Comparison of ENCODE assay signal across 11 cellular contexts in genomic region chr1:25703671-25704637, GRCh38.
DNase-seq lines count a peak whose midpoint lies in the region; ATAC-seq, FAIRE-seq and TF ChIP-seq lines count a peak whose summit lies in the region.
"Had no signal": no experiment of that assay in that cellular context is flagged by ENCODE, and none has a peak within 500 bp of the region (broad histone marks: within the 10 kb centered on the region; RNA-seq: fewer than 3 reads in every experiment).

No MANE protein-coding gene starts in this region.

- H2BK20ac ChIP-seq in H1 (ENCODE audit: low read length), result peak overlapping the region; percentile 89; the same call in 1 of the 2 replicates

- H3F3A ChIP-seq in SK-N-SH (replicated peaks; ENCODE audit: insufficient read depth), result no peaks in the 10 kb centered on the region

- POLR2A ChIA-PET in SK-N-SH (lab: Yijun Ruan, JAX), result interaction anchor here (1.4 kb wide), 1 partner anchor 24 kb away, joined by 5 read pairs; no protein-coding TSS in a partner anchor
- POLR2A ChIA-PET in H1 (lab: Charles Lee; ENCODE audit: partially characterized antibody), result interaction anchor here (0.9 to 1.4 kb wide), 6 partner anchors 8 to 464 kb away, joined by 3 read pairs; no protein-coding TSS in a partner anchor

- no peak overlapping the region for H3K23ac ChIP-seq in H1 (ENCODE audit: insufficient read length)

- ATAC-seq in HG02870 (IDR thresholded peaks at IDR 0.05; ENCODE audit: unreplicated experiment), result no peak

- CTCF ChIA-PET in SK-N-SH (lab: Yijun Ruan, JAX) (interaction anchor here (0.9 to 2.5 kb wide), 9 partner anchors 9 to 107 kb away, joined by 3 to 6 read pairs (median 4); no protein-coding TSS in a partner anchor), H1 (lab: Charles Lee; ENCODE audit: partially characterized antibody) (interaction anchor here (0.6 to 4.2 kb wide), 9 partner anchors 9 to 1439 kb away, joined by 3 to 18 read pairs (median 3); no protein-coding TSS in a partner anchor)

- no peaks in the 10 kb centered on the region for H3K36me3 ChIP-seq in SK-N-SH (replicated peaks in 1 of 2; ENCODE audit: control insufficient read depth in 1 of 2, insufficient read depth in 2 of 2, low read length in 1 of 2)
- H3K36me3 ChIP-seq in H1 (ENCODE audit: control insufficient read depth in 2 of 4, insufficient read depth in 4 of 4, low read length in 3 of 4), result no peaks in the 10 kb centered on the region

- peak; percentile 15 for DNase-seq in GDM1 (lab: John Stamatoyannopoulos, UW)
- DNase-seq in SK-N-SH, result peak; percentile 70
- DNase-seq in H1 (ENCODE audit: low read depth in 1 of 2, low spot score in 2 of 2), result no peak
- DNase-seq in pons (ENCODE audit: low spot score), result peak; percentile 65
- no peak for DNase-seq in GM19239 (ENCODE audit: insufficient read length, low spot score)
- DNase-seq in DMS53 (lab: John Stamatoyannopoulos, UW), result no peak
- DNase-seq in urothelium cell line (ENCODE audit: low spot score), result no peak
- DNase-seq: NCI-H187 treated with DMSO at 0.1 percent for 48 hours had no signal

- no peak for TF ChIP-seq RAD21 in SK-N-SH (IDR thresholded peaks at IDR 0.05; ENCODE audit: low read length)
- no peak for TF ChIP-seq RAD21 in H1 (IDR thresholded peaks at IDR 0.05 in 1 of 2, conservative IDR thresholded peaks at IDR 0.05 in 1 of 2; ENCODE audit: low read depth in 2 of 2, low read length in 2 of 2)

- peak overlapping the region; percentile 95 for H2AK5ac ChIP-seq in H1 (ENCODE audit: low read depth, low read length)

- H3K14ac ChIP-seq in H1 (ENCODE audit: insufficient read length), result no peak overlapping the region

- H3K27me3 ChIP-seq in SK-N-SH (ENCODE audit: insufficient read depth) (no peaks in the 10 kb centered on the region), H1 (replicated peaks in 1 of 4; ENCODE audit: control insufficient read depth in 3 of 4, extremely low read depth in 1 of 4, insufficient read depth in 3 of 4, low read length in 3 of 4) (no peaks in the 10 kb centered on the region)

- no peak overlapping the region for H4K8ac ChIP-seq in H1 (ENCODE audit: extremely low read depth, insufficient read depth, low read length)

- peak overlapping the region; percentile 20 for H4K91ac ChIP-seq in H1 (replicated peaks; ENCODE audit: insufficient read length, low read length)

- H3K9me3 ChIP-seq in SK-N-SH, result no peaks in the 10 kb centered on the region
- no peaks in the 10 kb centered on the region for H3K9me3 ChIP-seq in H1 (ENCODE audit: insufficient read depth in 2 of 2, low read depth in 1 of 2, low read length in 1 of 2)

- peak overlapping the region; percentile 47 for H3K4ac ChIP-seq in H1 (replicated peaks; ENCODE audit: insufficient read length, low read depth, low read length)

- H3K18ac ChIP-seq in H1 (ENCODE audit: extremely low read depth, low read length), result no peak overlapping the region

- H3K4me3 ChIP-seq in SK-N-SH (ENCODE audit: low read depth in 2 of 2, low read length in 1 of 2) (no peak overlapping the region), H1 (ENCODE audit: extremely low read depth in 1 of 4, insufficient read depth in 2 of 4, low read depth in 3 of 4, low read length in 4 of 4) (no peak overlapping the region)
- H3K4me3 ChIP-seq: SK-N-MC had no signal

- H4K5ac ChIP-seq in H1 (ENCODE audit: insufficient read length, low read depth, low read length), result no peak overlapping the region

- peak overlapping the region; percentile 60; the same call in 1 of the 2 replicates for H2BK12ac ChIP-seq in H1 (ENCODE audit: low read depth, low read length)

- H3K79me2 ChIP-seq in SK-N-SH (ENCODE audit: insufficient read depth), result no peaks in the 10 kb centered on the region
- no peaks in the 10 kb centered on the region for H3K79me2 ChIP-seq in H1 (ENCODE audit: control insufficient read depth in 1 of 2, insufficient read depth in 2 of 2, low read length in 2 of 2)

- H2BK120ac ChIP-seq in H1 (replicated peaks; ENCODE audit: low read depth, low read length), result peak overlapping the region; percentile 7

- H3K4me2 ChIP-seq in SK-N-SH, result no peak overlapping the region
- no peak overlapping the region for H3K4me2 ChIP-seq in H1 (ENCODE audit: insufficient read depth in 1 of 2, low read depth in 2 of 2, low read length in 2 of 2)

- TF ChIP-seq CTCF in SK-N-SH (IDR thresholded peaks at IDR 0.05) (no peak), H1 (IDR thresholded peaks at IDR 0.05; ENCODE audit: control extremely low read depth in 1 of 3, insufficient read depth in 1 of 3, low read depth in 1 of 3, low read length in 3 of 3) (no peak)

- H3K56ac ChIP-seq in H1 (replicated peaks; ENCODE audit: insufficient read length, low read depth, low read length), result no peak overlapping the region

- H3K9me2 ChIP-seq in SK-N-SH, result no peaks in the 10 kb centered on the region

- no peak for FAIRE-seq in H1 (lab: Jason Lieb, UNC)
- no peak for FAIRE-seq in GM19239 (lab: Jason Lieb, UNC)
- no peak for FAIRE-seq in urothelium cell line (lab: Jason Lieb, UNC)
- FAIRE-seq: G401.6 had no signal

- H3K4me1 ChIP-seq in SK-N-SH (ENCODE audit: control insufficient read depth in 1 of 2, insufficient read depth in 2 of 2, low read depth in 1 of 2, low read length in 1 of 2) (peaks cover 17 to 75% of the 10 kb centered on the region in 2 experiments), H1 (replicated peaks in 1 of 4; ENCODE audit: control insufficient read depth in 3 of 4, insufficient read depth in 4 of 4, low read length in 3 of 4) (peaks cover 35 to 46% (median 41%) of the 10 kb centered on the region in 4 experiments)

- H2BK5ac ChIP-seq in H1 (ENCODE audit: low read depth, low read length), result no peak overlapping the region; the same call in 1 of the 2 replicates

- H4K20me1 ChIP-seq in SK-N-SH (ENCODE audit: insufficient read depth), result no peaks in the 10 kb centered on the region
- H4K20me1 ChIP-seq in H1 (replicated peaks in 1 of 2; ENCODE audit: control insufficient read depth in 1 of 2, insufficient read depth in 2 of 2, low read length in 2 of 2), result no peaks in the 10 kb centered on the region

- H3K79me1 ChIP-seq in H1 (ENCODE audit: low read depth, low read length), result no peaks in the 10 kb centered on the region

- no peak for TF ChIP-seq POLR2A in H1 (IDR thresholded peaks at IDR 0.05; ENCODE audit: control extremely low read depth in 1 of 2, low read depth in 2 of 2, low read length in 2 of 2)

- no peak overlapping the region for H2AFZ ChIP-seq in SK-N-SH (ENCODE audit: low read depth)
- no peak overlapping the region for H2AFZ ChIP-seq in H1 (ENCODE audit: low read length)

- no peak overlapping the region for H3K9ac ChIP-seq in SK-N-SH
- no peak overlapping the region; a peak in 1 of 7 replicates for H3K9ac ChIP-seq in H1 (replicated peaks in 1 of 4; ENCODE audit: extremely low read depth in 1 of 4, low read depth in 3 of 4, low read length in 3 of 4)

- H2BK15ac ChIP-seq in H1 (ENCODE audit: low read length), result peak overlapping the region; percentile 75; the same call in 1 of the 2 replicates

- TF ChIP-seq EP300 in SK-N-SH (IDR thresholded peaks at IDR 0.05; ENCODE audit: borderline replicate concordance in 1 of 2, low read depth in 1 of 2, low read length in 1 of 2) (peak in 1 of 2 experiments; percentile 59; a peak in 1 of 4 replicates), H1 (IDR thresholded peaks at IDR 0.05; ENCODE audit: borderline replicate concordance in 1 of 2, low read depth in 2 of 2, low read length in 2 of 2) (no peak)

- no peaks in the 10 kb centered on the region for H3K23me2 ChIP-seq in H1 (ENCODE audit: low read depth, low read length)

- peak overlapping the region in 1 of 2 experiments; percentile 78; a peak in 2 of 4 replicates for H3K27ac ChIP-seq in SK-N-SH (ENCODE audit: low read depth in 2 of 2, low read length in 1 of 2)
- no peak overlapping the region for H3K27ac ChIP-seq in H1 (ENCODE audit: low read depth, low read length)
- H3K27ac ChIP-seq: SK-N-MC had no signal

- 68% methylated on average over 5 of the region's 11 CpGs for WGBS in SK-N-SH (ENCODE audit: low lambda C conversion rate)
- 85% methylated on average over 11 of the region's 11 CpGs; no CpG with 5 or more reads in 1 of the 2 experiments for WGBS in H1 (ENCODE audit: extremely low coverage in 1 of 2, insufficient coverage in 1 of 2, insufficient read length in 1 of 2, insufficient replicate concordance in 2 of 2, low coverage in 1 of 2, low lambda C conversion rate in 2 of 2, missing lambda C conversion rate in 1 of 2), 2 experiments

TF ChIP-seq in SK-N-SH, 30 proteins besides CTCF, POLR2A, EP300 and RAD21:
- TF ChIP-seq FOXM1 (IDR thresholded peaks at IDR 0.05; ENCODE audit: low read depth), result no peak
- TF ChIP-seq TCF12 (IDR thresholded peaks at IDR 0.05), result 0 out of 2 replicates have a peak, but pooled peaks have one; percentile 17
- TF ChIP-seq RFX5 (IDR thresholded peaks at IDR 0.05; ENCODE audit: low read length), result no peak
- TF ChIP-seq GATA2 (CRISPR knock-in tag; IDR thresholded peaks at IDR 0.05), result peak; percentile 83
- peak; percentile 30 for TF ChIP-seq CHD2 (IDR thresholded peaks at IDR 0.05; ENCODE audit: low read length, partially characterized antibody)
- peak; percentile 83; the same call in 1 of the 2 replicates for TF ChIP-seq MXI1 (IDR thresholded peaks at IDR 0.05; ENCODE audit: low read depth, low read length)
- TF ChIP-seq RCOR1 (IDR thresholded peaks at IDR 0.05; ENCODE audit: low read length), result peak; percentile 43; the same call in 1 of the 2 replicates

TF ChIP-seq in H1, 55 proteins besides CTCF, POLR2A, EP300 and RAD21:
- TF ChIP-seq SUZ12 (IDR thresholded peaks at IDR 0.05; ENCODE audit: low read length), result no peak
- TF ChIP-seq E2F6 (IDR thresholded peaks at IDR 0.05), result peak; percentile 18; the same call in 1 of the 2 replicates

Comparison
In these comparisons a context has a peak if more than half of its experiments do, and no peak if none do; other contexts are left out.
1. DNase-seq: peak in GDM1 (single experiment), SK-N-SH (single experiment) and pons (single experiment); none in H1 (0 of 2), GM19239 (single experiment), DMS53 (single experiment) and urothelium cell line (single experiment).